Comparison of ENCODE assay signal across 1 cellular context in the genomic region with DNA sequence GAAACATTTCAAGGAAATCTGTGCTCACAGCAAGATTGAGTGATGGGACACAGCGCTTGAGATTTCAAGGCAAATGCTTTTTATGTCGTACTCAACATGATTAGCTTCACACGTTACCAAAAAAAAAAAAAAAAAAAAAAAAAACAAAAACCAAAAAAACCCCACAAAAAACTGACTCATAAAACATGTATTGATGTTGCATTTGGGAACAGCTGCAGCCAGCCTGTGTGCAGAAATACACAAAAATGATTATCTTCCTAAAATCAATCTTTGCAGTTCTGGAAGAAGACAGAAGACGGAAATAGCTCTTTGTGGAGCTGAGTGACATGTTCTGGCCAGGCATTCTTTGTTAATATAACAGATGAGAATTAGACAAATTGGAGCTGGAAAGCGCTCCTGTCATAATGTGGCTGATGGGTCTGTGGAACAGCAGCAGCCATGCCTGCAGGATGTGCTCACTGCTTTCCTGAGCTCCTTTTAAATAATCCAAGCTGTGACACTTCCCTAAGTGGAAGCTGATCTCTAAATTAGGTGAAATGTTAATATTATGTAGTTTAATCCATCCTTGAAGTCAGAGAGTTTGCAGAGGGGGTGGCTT.
TF ChIP-seq lines count a peak whose summit lies in the region.

No MANE protein-coding gene starts in this region.

TF ChIP-seq in SK-N-SH, 30 proteins besides CTCF, POLR2A, EP300 and RAD21 (continued from another document):
- TF ChIP-seq, protein P1, sequence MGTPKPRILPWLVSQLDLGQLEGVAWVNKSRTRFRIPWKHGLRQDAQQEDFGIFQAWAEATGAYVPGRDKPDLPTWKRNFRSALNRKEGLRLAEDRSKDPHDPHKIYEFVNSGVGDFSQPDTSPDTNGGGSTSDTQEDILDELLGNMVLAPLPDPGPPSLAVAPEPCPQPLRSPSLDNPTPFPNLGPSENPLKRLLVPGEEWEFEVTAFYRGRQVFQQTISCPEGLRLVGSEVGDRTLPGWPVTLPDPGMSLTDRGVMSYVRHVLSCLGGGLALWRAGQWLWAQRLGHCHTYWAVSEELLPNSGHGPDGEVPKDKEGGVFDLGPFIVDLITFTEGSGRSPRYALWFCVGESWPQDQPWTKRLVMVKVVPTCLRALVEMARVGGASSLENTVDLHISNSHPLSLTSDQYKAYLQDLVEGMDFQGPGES (IDR thresholded peaks at IDR 0.05; ENCODE audit: low read depth, low read length), result no peak
- TF ChIP-seq NFIC (IDR thresholded peaks at IDR 0.05; ENCODE audit: borderline replicate concordance) (no peak), ELF1 (IDR thresholded peaks at IDR 0.05) (no peak), TAF1 (IDR thresholded peaks at IDR 0.05; ENCODE audit: borderline replicate concordance, low read depth, low read length) (no peak), YY1 (IDR thresholded peaks at IDR 0.05; ENCODE audit: low read depth) (no peak), SIN3A (IDR thresholded peaks at IDR 0.05; ENCODE audit: borderline replicate concordance, low read depth, low read length) (no peak), MAX (IDR thresholded peaks at IDR 0.05; ENCODE audit: low read depth) (no peak), FOXM1 (IDR thresholded peaks at IDR 0.05; ENCODE audit: low read depth) (no peak), RCOR1 (IDR thresholded peaks at IDR 0.05; ENCODE audit: low read length) (no peak), MXI1 (IDR thresholded peaks at IDR 0.05; ENCODE audit: low read depth, low read length) (peak; percentile 10; the same call in 1 of the 2 replicates), MEF2A (IDR thresholded peaks at IDR 0.05; ENCODE audit: borderline replicate concordance, low read depth) (no peak), FOSL2 (IDR thresholded peaks at IDR 0.05; ENCODE audit: borderline replicate concordance, low read depth) (no peak), SMC3 (IDR thresholded peaks at IDR 0.05; ENCODE audit: low read depth, low read length) (no peak), GATA2 (CRISPR knock-in tag; IDR thresholded peaks at IDR 0.05) (peak; percentile 49; the same call in 1 of the 2 replicates), FOXJ3 (CRISPR knock-in tag; IDR thresholded peaks at IDR 0.05) (no peak)
- TF ChIP-seq, protein P2, sequence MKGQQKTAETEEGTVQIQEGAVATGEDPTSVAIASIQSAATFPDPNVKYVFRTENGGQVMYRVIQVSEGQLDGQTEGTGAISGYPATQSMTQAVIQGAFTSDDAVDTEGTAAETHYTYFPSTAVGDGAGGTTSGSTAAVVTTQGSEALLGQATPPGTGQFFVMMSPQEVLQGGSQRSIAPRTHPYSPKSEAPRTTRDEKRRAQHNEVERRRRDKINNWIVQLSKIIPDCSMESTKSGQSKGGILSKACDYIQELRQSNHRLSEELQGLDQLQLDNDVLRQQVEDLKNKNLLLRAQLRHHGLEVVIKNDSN (IDR thresholded peaks at IDR 0.05; ENCODE audit: borderline replicate concordance, low read depth), result no peak
- TF ChIP-seq, protein P3, sequence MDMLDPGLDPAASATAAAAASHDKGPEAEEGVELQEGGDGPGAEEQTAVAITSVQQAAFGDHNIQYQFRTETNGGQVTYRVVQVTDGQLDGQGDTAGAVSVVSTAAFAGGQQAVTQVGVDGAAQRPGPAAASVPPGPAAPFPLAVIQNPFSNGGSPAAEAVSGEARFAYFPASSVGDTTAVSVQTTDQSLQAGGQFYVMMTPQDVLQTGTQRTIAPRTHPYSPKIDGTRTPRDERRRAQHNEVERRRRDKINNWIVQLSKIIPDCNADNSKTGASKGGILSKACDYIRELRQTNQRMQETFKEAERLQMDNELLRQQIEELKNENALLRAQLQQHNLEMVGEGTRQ (IDR thresholded peaks at IDR 0.05; ENCODE audit: borderline replicate concordance, low read depth, low read length), result no peak
TF ChIP-seq in SK-N-SH: peak in this region for 3.
